Comparison of ENCODE assay signal across 1 cellular context in the genomic region with DNA sequence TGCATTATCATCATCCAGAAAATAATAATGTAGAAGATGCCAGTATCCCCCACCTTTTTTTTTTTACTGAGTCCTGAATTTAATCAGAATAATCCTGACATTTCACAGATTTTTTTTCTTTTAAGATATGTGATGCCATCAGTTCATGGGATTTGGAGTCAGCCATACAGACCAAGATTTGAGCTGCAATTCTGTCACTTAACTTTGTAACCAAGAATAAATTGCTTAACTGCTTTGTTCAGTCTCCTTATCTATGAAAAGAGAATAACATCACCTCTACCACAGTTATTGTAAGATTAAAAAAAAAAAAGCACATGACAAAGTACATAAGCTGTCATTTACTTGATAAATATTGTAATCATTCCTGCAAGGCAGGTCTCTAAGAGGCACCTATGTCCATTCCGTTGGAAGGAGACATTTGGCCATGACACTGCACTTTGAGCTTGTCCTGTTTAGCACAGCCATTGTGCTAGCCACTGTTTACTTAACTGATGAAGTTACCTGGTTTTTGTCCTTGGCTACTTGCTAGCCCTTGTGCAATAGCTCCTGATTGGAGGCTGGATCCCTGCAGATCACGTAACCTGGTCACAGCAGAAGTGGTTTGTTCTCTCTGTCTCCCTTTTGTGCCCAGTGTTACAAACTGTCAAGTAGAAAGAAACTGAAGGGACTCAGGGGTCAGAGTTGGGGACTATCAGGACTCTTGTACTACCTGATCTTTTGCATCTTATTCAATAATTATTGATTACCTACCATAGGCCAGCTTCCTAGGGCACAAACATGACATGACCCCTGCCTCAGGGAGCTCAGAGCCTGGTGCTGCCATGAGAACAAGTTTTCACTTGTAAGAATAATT.
TF ChIP-seq lines count a peak whose summit lies in the region.

No MANE protein-coding gene starts in this region.

TF ChIP-seq in liver, 16 proteins besides CTCF, POLR2A, EP300 and RAD21 (continued from another document):
- TF ChIP-seq, protein P1, sequence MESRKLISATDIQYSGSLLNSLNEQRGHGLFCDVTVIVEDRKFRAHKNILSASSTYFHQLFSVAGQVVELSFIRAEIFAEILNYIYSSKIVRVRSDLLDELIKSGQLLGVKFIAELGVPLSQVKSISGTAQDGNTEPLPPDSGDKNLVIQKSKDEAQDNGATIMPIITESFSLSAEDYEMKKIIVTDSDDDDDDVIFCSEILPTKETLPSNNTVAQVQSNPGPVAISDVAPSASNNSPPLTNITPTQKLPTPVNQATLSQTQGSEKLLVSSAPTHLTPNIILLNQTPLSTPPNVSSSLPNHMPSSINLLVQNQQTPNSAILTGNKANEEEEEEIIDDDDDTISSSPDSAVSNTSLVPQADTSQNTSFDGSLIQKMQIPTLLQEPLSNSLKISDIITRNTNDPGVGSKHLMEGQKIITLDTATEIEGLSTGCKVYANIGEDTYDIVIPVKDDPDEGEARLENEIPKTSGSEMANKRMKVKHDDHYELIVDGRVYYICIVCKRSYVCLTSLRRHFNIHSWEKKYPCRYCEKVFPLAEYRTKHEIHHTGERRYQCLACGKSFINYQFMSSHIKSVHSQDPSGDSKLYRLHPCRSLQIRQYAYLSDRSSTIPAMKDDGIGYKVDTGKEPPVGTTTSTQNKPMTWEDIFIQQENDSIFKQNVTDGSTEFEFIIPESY (IDR thresholded peaks at IDR 0.05): peak; percentile 94
- TF ChIP-seq, protein P2, sequence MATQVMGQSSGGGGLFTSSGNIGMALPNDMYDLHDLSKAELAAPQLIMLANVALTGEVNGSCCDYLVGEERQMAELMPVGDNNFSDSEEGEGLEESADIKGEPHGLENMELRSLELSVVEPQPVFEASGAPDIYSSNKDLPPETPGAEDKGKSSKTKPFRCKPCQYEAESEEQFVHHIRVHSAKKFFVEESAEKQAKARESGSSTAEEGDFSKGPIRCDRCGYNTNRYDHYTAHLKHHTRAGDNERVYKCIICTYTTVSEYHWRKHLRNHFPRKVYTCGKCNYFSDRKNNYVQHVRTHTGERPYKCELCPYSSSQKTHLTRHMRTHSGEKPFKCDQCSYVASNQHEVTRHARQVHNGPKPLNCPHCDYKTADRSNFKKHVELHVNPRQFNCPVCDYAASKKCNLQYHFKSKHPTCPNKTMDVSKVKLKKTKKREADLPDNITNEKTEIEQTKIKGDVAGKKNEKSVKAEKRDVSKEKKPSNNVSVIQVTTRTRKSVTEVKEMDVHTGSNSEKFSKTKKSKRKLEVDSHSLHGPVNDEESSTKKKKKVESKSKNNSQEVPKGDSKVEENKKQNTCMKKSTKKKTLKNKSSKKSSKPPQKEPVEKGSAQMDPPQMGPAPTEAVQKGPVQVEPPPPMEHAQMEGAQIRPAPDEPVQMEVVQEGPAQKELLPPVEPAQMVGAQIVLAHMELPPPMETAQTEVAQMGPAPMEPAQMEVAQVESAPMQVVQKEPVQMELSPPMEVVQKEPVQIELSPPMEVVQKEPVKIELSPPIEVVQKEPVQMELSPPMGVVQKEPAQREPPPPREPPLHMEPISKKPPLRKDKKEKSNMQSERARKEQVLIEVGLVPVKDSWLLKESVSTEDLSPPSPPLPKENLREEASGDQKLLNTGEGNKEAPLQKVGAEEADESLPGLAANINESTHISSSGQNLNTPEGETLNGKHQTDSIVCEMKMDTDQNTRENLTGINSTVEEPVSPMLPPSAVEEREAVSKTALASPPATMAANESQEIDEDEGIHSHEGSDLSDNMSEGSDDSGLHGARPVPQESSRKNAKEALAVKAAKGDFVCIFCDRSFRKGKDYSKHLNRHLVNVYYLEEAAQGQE (IDR thresholded peaks at IDR 0.05): peak; percentile 85
- TF ChIP-seq GABPA (IDR thresholded peaks at IDR 0.05 in 1 of 2, conservative IDR thresholded peaks at IDR 0.05 in 1 of 2) (peak in 1 of 2 donors; percentile 21), HNF4A (conservative IDR thresholded peaks at IDR 0.05) (peak; percentile 96 to 97), RXRA (IDR thresholded peaks at IDR 0.05) (peak; percentile 98 to 99), YY1 (IDR thresholded peaks at IDR 0.05) (peak; percentile 96), FOXA1 (IDR thresholded peaks at IDR 0.05) (peak; percentile 98), NR2F2 (IDR thresholded peaks at IDR 0.05) (peak; percentile 85)
- TF ChIP-seq, protein P3, sequence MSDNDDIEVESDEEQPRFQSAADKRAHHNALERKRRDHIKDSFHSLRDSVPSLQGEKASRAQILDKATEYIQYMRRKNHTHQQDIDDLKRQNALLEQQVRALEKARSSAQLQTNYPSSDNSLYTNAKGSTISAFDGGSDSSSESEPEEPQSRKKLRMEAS (IDR thresholded peaks at IDR 0.05): peak; percentile 91
